8 cellular contexts compared by ENCODE assay signal in the genomic region with DNA sequence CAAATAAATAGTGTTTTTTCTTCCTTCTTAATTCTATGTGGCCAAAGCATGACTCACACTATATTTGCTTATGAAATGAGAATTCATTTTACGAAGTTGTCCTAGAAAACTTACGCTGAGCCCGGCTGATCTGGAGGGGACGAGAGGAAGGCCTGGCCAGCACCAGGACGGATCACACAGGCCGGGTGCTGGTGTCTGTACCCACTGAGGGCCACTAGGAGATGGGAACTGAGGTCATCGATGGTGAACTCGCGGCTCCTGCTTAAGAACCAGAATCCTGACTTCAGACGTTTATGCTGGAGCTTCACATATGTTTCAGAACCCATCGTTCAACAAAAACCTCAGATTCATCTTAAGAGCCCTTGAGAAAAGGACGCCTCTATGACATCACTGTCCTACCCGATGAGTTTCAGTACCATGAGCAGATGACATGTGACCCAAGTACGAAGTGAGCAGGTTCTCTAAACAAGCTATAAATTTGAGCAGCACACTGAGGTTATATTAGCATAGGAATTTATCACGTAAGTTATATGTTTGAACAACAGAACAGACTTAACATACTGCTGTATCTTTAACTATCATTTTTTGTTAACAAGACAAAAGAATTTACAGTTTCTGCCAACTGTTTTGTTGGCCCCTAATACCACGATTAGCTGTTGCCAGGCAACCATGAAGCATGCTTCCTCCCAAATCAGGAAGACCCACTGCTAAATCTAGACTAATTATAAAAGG.
DNase-seq lines count a peak whose midpoint lies in the region; ATAC-seq, FAIRE-seq and TF ChIP-seq lines count a peak whose summit lies in the region.

No MANE protein-coding gene starts in this region.

- H3K4me1 ChIP-seq in GM23338 (ENCODE audit: insufficient read depth): peaks cover 76% of the 10 kb centered on the region

- H3K27ac Mint-ChIP-seq in GM23338 (peak overlapping the region; percentile 73), memory B cell (peak overlapping the region; percentile 100)

- H3K4me1 Mint-ChIP-seq in GM23338: peaks cover 75% of the 10 kb centered on the region
- H3K4me1 Mint-ChIP-seq in memory B cell: peaks cover 56% of the 10 kb centered on the region

- TF ChIP-seq POLR2A in NB4 (IDR thresholded peaks at IDR 0.05; ENCODE audit: extremely low read depth, insufficient read length): no peak

- no peaks in the 10 kb centered on the region for H3K27me3 ChIP-seq in GM23338 (ENCODE audit: insufficient read depth)

- H3K79me2 ChIP-seq in GM23338 (replicated peaks; ENCODE audit: insufficient read depth): peaks cover 98% of the 10 kb centered on the region

- H4K20me1 ChIP-seq in GM23338 (replicated peaks; ENCODE audit: insufficient read depth): peaks cover 8% of the 10 kb centered on the region

- H3K36me3 Mint-ChIP-seq in GM23338 (ENCODE audit: low read depth) (peaks cover 51% of the 10 kb centered on the region), memory B cell (peaks cover 4% of the 10 kb centered on the region)

- no peak overlapping the region; the same call in 1 of the 2 replicates for H3K4me2 ChIP-seq in GM23338

- no peak overlapping the region; the same call in 2 of the 3 replicates for H3K4me3 Mint-ChIP-seq in GM23338
- peak overlapping the region; percentile 74 for H3K4me3 Mint-ChIP-seq in memory B cell

- H3K27ac ChIP-seq in GM23338 (ENCODE audit: low read depth): peak overlapping the region; percentile 71; the same call in 1 of the 2 replicates

- 0 out of 2 replicates have a peak, but pooled peaks cover 3% of the 10 kb centered on the region for H3F3A ChIP-seq in GM23338 (replicated peaks; ENCODE audit: low read depth)

- DNase-seq in NCI-H1417 (lab: John Stamatoyannopoulos, UW) (peak in 2 of 3 experiments; percentile 55 to 84), NCI-H1417 treated with DMSO at 0.1 percent for 48 hours (lab: John Stamatoyannopoulos, UW) (no peak), GM23338 (ENCODE audit: low spot score) (no peak), NB4 (ENCODE audit: low read depth) (peak; percentile 30), brain pericyte (ENCODE audit: low read depth, low spot score) (peak; percentile 41), memory B cell (ENCODE audit: low spot score in 2 of 2) (peak; percentile 57 to 73), HTR-8/SVneo (ENCODE audit: insufficient read length, low spot score) (no peak), posterior cingulate gyrus (no peak)

- intact Hi-C loops in posterior cingulate gyrus (cut with DNase I): no loop called here

- H2AFZ ChIP-seq in GM23338: no peak overlapping the region

- H3K27me3 Mint-ChIP-seq in GM23338 (ENCODE audit: insufficient read depth, low read depth, poor library complexity) (peaks cover 22% of the 10 kb centered on the region), memory B cell (no peaks in the 10 kb centered on the region)

- no peak for FAIRE-seq in HTR-8/SVneo (lab: Jason Lieb, UNC)

- H3K4me3 ChIP-seq in GM23338 (no peak overlapping the region), NB4 (ENCODE audit: low read depth, low read length) (peak overlapping the region; percentile 48)

- ATAC-seq in GM23338 (peak; percentile 14), memory B cell (ENCODE audit: low read depth) (peak; percentile 70)

- TF ChIP-seq CTCF in GM23338 (conservative IDR thresholded peaks at IDR 0.05; ENCODE audit: low read depth in 2 of 2) (no peak), NB4 (IDR thresholded peaks at IDR 0.05; ENCODE audit: low read depth, low read length) (no peak)

- H3K9me3 Mint-ChIP-seq in GM23338: peaks cover 2% of the 10 kb centered on the region; the same call in 1 of the 3 replicates
- H3K9me3 Mint-ChIP-seq in memory B cell: no peaks in the 10 kb centered on the region

- H3K36me3 ChIP-seq in GM23338 (ENCODE audit: insufficient read depth): no peaks in the 10 kb centered on the region

- no peaks in the 10 kb centered on the region for H3K9me2 ChIP-seq in GM23338 (ENCODE audit: insufficient read depth)

TF ChIP-seq in GM23338, 12 proteins besides CTCF, POLR2A, EP300 and RAD21:
- TF ChIP-seq EZH2 (IDR thresholded peaks at IDR 0.05; ENCODE audit: low read depth, unreplicated experiment) (no peak), JUNB (IDR thresholded peaks at IDR 0.05; ENCODE audit: unreplicated experiment) (no peak)

Comparison
In these comparisons a context has a peak if more than half of its experiments do, and no peak if none do; other contexts are left out.
1. DNase-seq: peak in NCI-H1417 (2 of 3), NB4 (single experiment), brain pericyte (single experiment) and memory B cell (2 of 2); none in NCI-H1417 treated with DMSO at 0.1 percent for 48 hours (single experiment), GM23338 (single experiment), HTR-8/SVneo (single experiment) and posterior cingulate gyrus (0 of 10).